In the genomic region with DNA sequence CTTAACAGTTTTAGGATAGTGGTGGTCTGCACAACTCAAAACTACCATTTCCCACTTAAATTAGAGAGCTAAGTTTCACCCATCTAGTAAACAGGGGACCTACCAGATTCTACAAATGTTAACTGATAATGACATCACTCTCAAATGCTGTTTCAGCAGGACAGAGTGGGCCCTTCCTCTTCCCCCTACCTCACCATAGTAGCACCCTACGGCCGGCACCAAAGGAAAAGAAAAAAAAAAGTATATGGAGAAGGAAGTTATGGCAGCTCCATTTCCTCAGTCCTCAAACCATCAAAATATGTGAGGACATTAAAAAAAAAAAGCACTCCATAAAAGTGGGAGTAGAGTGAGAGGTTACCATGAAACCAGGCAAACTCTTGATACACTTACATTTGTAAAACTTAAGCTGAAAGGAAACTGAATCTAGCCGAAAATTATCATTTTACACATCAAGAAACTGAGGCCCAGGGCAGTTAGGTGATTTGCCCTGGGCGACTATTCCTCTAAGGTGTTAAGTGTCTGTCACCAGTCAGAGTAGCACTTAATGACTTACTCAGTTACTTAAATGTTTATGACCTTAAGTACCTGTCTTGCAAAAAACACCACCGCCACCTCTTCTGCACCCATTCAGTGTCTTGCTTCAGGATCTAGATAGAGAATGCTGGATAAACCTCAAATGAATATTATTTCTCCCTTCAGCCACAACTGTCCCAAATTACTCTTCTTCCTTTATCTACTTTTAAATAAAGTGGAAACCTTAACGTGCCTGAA, we compare ENCODE assay signal across 8 cellular contexts. TPM values are rescaled to one million over a fixed set of nuclear protein-coding genes. Genes with fewer than 3 reads are reported as not detected.
DNase-seq lines count a peak whose midpoint lies in the region; ATAC-seq and TF ChIP-seq lines count a peak whose summit lies in the region.

No MANE protein-coding gene starts in this region.

- H3K79me2 ChIP-seq in OCI-LY3 (ENCODE audit: low read length) = peaks cover 83% of the 10 kb centered on the region

- H3K4me2 ChIP-seq in OCI-LY3 (ENCODE audit: low read length) = peak overlapping the region; percentile 91

- no peaks in the 10 kb centered on the region for H3K9me3 ChIP-seq in OCI-LY3 (ENCODE audit: insufficient read depth, low read length)

- no peaks in the 10 kb centered on the region for H3K27me3 Mint-ChIP-seq in effector memory CD8-positive, alpha-beta T cell
- H3K27me3 Mint-ChIP-seq in neural crest cell (ENCODE audit: low read depth) = peaks cover 7% of the 10 kb centered on the region

- peaks cover 35% of the 10 kb centered on the region for H3K36me3 ChIP-seq in OCI-LY3 (replicated peaks; ENCODE audit: low read depth, low read length)

- DNase-seq in NK-92 treated with Interleukin-12 subunit alpha and Interleukin-12 subunit beta, amount 100 ng/mL, for 24 hours (lab: John Stamatoyannopoulos, UW) = peak; percentile 14
- no peak for DNase-seq in NK-92 (lab: John Stamatoyannopoulos, UW; ENCODE audit: unreplicated experiment)
- no peak for DNase-seq in effector memory CD8-positive, alpha-beta T cell
- no peak for DNase-seq in neural crest cell (ENCODE audit: low read depth, low spot score)
- no peak for DNase-seq in activated effector memory CD4-positive, alpha-beta T cell treated with anti-CD3 and anti-CD28 coated beads, Interleukin-2, amount 50 U/mL, for 16 hours
- DNase-seq in GM19238 (ENCODE audit: insufficient read length, low spot score) = no peak
- DNase-seq in GDM1 (lab: John Stamatoyannopoulos, UW) = no peak

- peaks cover 67% of the 10 kb centered on the region for H4K20me1 ChIP-seq in OCI-LY3 (ENCODE audit: insufficient read depth, low read length)

- 0 out of 2 replicates have a peak overlapping the region, but pooled peaks have one; percentile 95 for H3K27ac ChIP-seq in OCI-LY3 (ENCODE audit: low read length)

- H2AFZ ChIP-seq in OCI-LY3 (ENCODE audit: low read depth, low read length) = no peak overlapping the region

- peak overlapping the region; percentile 87 for H3K9ac ChIP-seq in OCI-LY3 (ENCODE audit: low read length)

- TF ChIP-seq CTCF in OCI-LY3 (IDR thresholded peaks at IDR 0.05; ENCODE audit: low read depth, low read length) (no peak), neural crest cell (conservative IDR thresholded peaks at IDR 0.05) (no peak)

- peak overlapping the region; percentile 99 to 100 for H3K27ac Mint-ChIP-seq in effector memory CD8-positive, alpha-beta T cell
- peak overlapping the region; percentile 78 for H3K27ac Mint-ChIP-seq in neural crest cell (ENCODE audit: unreplicated experiment)

- peaks cover 28% of the 10 kb centered on the region for H3K4me1 ChIP-seq in OCI-LY3 (ENCODE audit: low read length)

- peaks cover 68% of the 10 kb centered on the region for H3K36me3 Mint-ChIP-seq in effector memory CD8-positive, alpha-beta T cell (ENCODE audit: insufficient read depth)
- H3K36me3 Mint-ChIP-seq in neural crest cell (ENCODE audit: low read depth) = peaks cover 18% of the 10 kb centered on the region

- ATAC-seq in effector memory CD8-positive, alpha-beta T cell (replicated peaks) = no peak

- H3K9me3 Mint-ChIP-seq in effector memory CD8-positive, alpha-beta T cell = no peaks in the 10 kb centered on the region
- H3K9me3 Mint-ChIP-seq in neural crest cell = no peaks in the 10 kb centered on the region

- peaks cover 59 to 79% of the 10 kb centered on the region in 2 donors for H3K4me1 Mint-ChIP-seq in effector memory CD8-positive, alpha-beta T cell (ENCODE audit: low read depth in 2 of 2)
- peaks cover 62% of the 10 kb centered on the region for H3K4me1 Mint-ChIP-seq in neural crest cell

- H3K4me3 ChIP-seq in OCI-LY3 (ENCODE audit: low read length) = peak overlapping the region; percentile 92

- no peaks in the 10 kb centered on the region for H3K27me3 ChIP-seq in OCI-LY3 (ENCODE audit: low read depth, low read length)

- peak overlapping the region; percentile 97 to 98 for H3K4me3 Mint-ChIP-seq in effector memory CD8-positive, alpha-beta T cell
- peak overlapping the region; percentile 92 for H3K4me3 Mint-ChIP-seq in neural crest cell

RNA-seq across cellular contexts. Expression of gene MSL2, which starts 2.7 kb away (rescaled TPM):
- total RNA-seq in neural crest cell = 47.4 and 50.5 TPM in 2 replicates

RNA-seq across cellular contexts. Expression of gene PCCB, which starts 56.7 kb away (rescaled TPM):
- 49.0 and 50.7 TPM in 2 replicates for total RNA-seq in neural crest cell
